In genomic region chr20:37128803-37129202, GRCh38 we compare ENCODE assay signal across 30 cellular contexts. TPM values are rescaled to one million over a fixed set of nuclear protein-coding genes. Genes with fewer than 3 reads are reported as not detected.
"Had no signal": no experiment of that assay in that cellular context is flagged by ENCODE, and none has a peak within 500 bp of the region (broad histone marks: within the 10 kb centered on the region; RNA-seq: fewer than 3 reads in every experiment).

No MANE protein-coding gene starts in this region.

- DNase-seq: activated CD4-positive, alpha-beta memory T cell treated with anti-CD3 and anti-CD28 coated beads, Interleukin-2, amount 10 ng/mL, durations not matched to agents 7 days and 5 days; activated CD4-positive, alpha-beta T cell treated with anti-CD3 and anti-CD28 coated beads for 1 hour; activated CD4-positive, alpha-beta T cell treated with anti-CD3 and anti-CD28 coated beads for 4 hours; activated CD4-positive, alpha-beta T cell treated with anti-CD3 and anti-CD28 coated beads, Interleukin-2, amount 10 ng/mL, durations not matched to agents 7 days and 5 days; activated CD4-positive, alpha-beta T cell treated with anti-CD3 and anti-CD28 coated beads, Interleukin-2, amount 50 U/mL, for 4 hours; activated CD8-positive, alpha-beta memory T cell treated with anti-CD3 and anti-CD28 coated beads, Interleukin-2, amount 50 U/mL, for 48 hours; activated gamma-delta T cell; activated naive CD4-positive, alpha-beta T cell; activated naive CD4-positive, alpha-beta T cell treated with anti-CD3 and anti-CD28 coated beads, Interleukin-2, amount 10 ng/mL, durations not matched to agents 7 days and 5 days; activated naive CD8-positive, alpha-beta T cell treated with anti-CD3 and anti-CD28 coated beads, Interleukin-2, amount 10 ng/mL, durations not matched to agents 7 days and 5 days; activated T-cell treated with anti-CD3 and anti-CD28 coated beads for 4 hours; activated T-cell treated with anti-CD3 and anti-CD28 coated beads, Interleukin-2, amount 50 U/mL, for 24 hours; activated T-cell treated with anti-CD3 and anti-CD28 coated beads, Interleukin-2, amount 50 U/mL, for 72 hours; central memory CD4-positive, alpha-beta T cell; cerebellar nuclear complex; dorsolateral prefrontal cortex; effector memory CD4-positive, alpha-beta T cell; endodermal cell; foreskin fibroblast; glutamatergic neuron; heart left ventricle; T-helper 2 cell had no signal

- H3K4me1 ChIP-seq: ascending aorta, breast epithelium had no signal

- H3K4me3 ChIP-seq: ascending aorta, breast epithelium, cardiac muscle cell, coronary artery, dorsolateral prefrontal cortex, heart left ventricle had no signal

- H3K27me3 ChIP-seq: ascending aorta, breast epithelium, cardiac muscle cell, dorsolateral prefrontal cortex, heart left ventricle had no signal

- H3K27ac ChIP-seq: ascending aorta, breast epithelium, cardiac muscle cell, coronary artery, dorsolateral prefrontal cortex, heart left ventricle, VCaP had no signal

- H3K36me3 ChIP-seq: ascending aorta, breast epithelium, cardiac muscle cell, heart left ventricle had no signal

- H3K9me3 ChIP-seq: ascending aorta, breast epithelium, heart left ventricle had no signal

- ATAC-seq: activated naive CD4-positive, alpha-beta T cell treated with anti-CD3 and anti-CD28 coated beads, Interleukin-2, amount 50 U/mL, for 72 hours; activated T-cell treated with anti-CD3 and anti-CD28 coated beads, Interleukin-2, amount 50 U/mL, for 72 hours; esophagus mucosa; heart left ventricle; WTC11 had no signal

RNA-seq across cellular contexts. Expression of gene MROH8, which starts 50.5 kb away (rescaled TPM):
- total RNA-seq: ascending aorta had no signal
